28 cellular contexts compared by ENCODE assay signal in the genomic region with DNA sequence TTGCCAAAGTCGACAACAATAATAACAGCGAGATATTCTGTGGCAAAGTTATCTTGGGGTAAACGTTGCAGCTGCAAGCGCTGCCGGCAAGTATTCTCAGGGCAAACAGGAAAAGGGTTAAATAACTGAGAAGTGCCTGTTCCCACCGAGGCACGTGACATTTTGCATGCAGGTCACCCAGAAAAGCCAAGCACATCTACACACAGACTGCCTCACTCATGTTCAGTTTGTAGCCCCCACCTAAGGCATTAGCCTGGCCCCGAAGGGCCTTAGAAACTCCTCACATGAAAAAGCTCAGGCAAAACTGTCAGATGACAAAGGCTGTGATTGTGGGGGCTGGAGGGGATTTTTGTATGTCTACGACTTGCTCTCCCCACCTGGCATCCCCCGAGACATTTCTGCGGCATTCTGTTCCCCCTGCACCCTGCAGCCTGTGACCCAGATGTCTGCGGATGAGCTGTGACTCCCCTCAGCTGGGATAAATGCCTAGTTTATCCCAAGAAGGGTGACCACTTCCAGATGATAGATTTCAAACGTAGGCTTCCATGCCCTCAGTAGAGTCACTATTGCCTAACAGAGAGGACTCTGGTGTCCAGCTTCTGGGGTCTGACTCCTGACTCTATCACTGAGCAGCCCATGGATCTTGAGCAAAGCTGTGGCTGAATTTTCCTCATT.
A peak's percentile ranks its signal among the peaks of the same experiment; 100 is the strongest.
DNase-seq lines count a peak whose midpoint lies in the region; ATAC-seq and TF ChIP-seq lines count a peak whose summit lies in the region.
"Had no signal": no experiment of that assay in that cellular context is flagged by ENCODE, and none has a peak within 500 bp of the region (broad histone marks: within the 10 kb centered on the region; RNA-seq: fewer than 3 reads in every experiment).

No MANE protein-coding gene starts in this region.

- no peaks in the 10 kb centered on the region for H4K20me1 ChIP-seq in MM.1S (ENCODE audit: insufficient read depth, low read length)

- peak overlapping the region; percentile 44; the same call in 1 of the 2 replicates for H3K4me2 ChIP-seq in MM.1S (ENCODE audit: low read depth, low read length)
- H3K4me2 ChIP-seq: smooth muscle cell had no signal

- 43% methylated on average over 13 of the region's 13 CpGs for WGBS in esophagus muscularis mucosa

- H3K9me3 ChIP-seq in MM.1S (replicated peaks; ENCODE audit: insufficient read depth, low read length) (no peaks in the 10 kb centered on the region), esophagus muscularis mucosa (no peaks in the 10 kb centered on the region)
- H3K9me3 ChIP-seq: suprapubic skin had no signal

- peak; percentile 46 for ATAC-seq in GM19397 (IDR thresholded peaks at IDR 0.05; ENCODE audit: unreplicated experiment)
- ATAC-seq: activated naive CD8-positive, alpha-beta T cell treated with anti-CD3 and anti-CD28 coated beads, Interleukin-2, amount 50 U/mL, for 24 hours; foreskin keratinocyte; left lobe of liver had no signal

- H3K4me3 ChIP-seq in MM.1S (ENCODE audit: low read length) (no peak overlapping the region), esophagus muscularis mucosa (no peak overlapping the region)
- H3K4me3 ChIP-seq: smooth muscle cell, suprapubic skin had no signal

- peak overlapping the region; percentile 29; the same call in 1 of the 2 replicates for H2AFZ ChIP-seq in MM.1S (ENCODE audit: low read length)

- H3K27ac Mint-ChIP-seq in immature natural killer cell: no peak overlapping the region
- H3K27ac Mint-ChIP-seq: activated naive CD8-positive, alpha-beta T cell treated with anti-CD3 and anti-CD28 coated beads, Interleukin-2, amount 50 U/mL, for 24 hours; stimulated activated effector memory CD8-positive, alpha-beta T cell treated with anti-CD3 and anti-CD28 coated beads, Interleukin-12 subunit alpha, Interleukin-12 subunit beta, amount 100 ng/mL, for 72 hours had no signal

- H3K36me3 ChIP-seq in MM.1S (replicated peaks; ENCODE audit: insufficient read depth, low read length): no peaks in the 10 kb centered on the region
- no peaks in the 10 kb centered on the region for H3K36me3 ChIP-seq in esophagus muscularis mucosa
- H3K36me3 ChIP-seq: suprapubic skin had no signal

- TF ChIP-seq EP300 in esophagus muscularis mucosa (IDR thresholded peaks at IDR 0.05): no peak

- H3K9ac ChIP-seq in MM.1S (ENCODE audit: low read length): no peak overlapping the region

- peaks cover 0 to 3% (median 0%) of the 10 kb centered on the region in 6 donors for H3K9me3 Mint-ChIP-seq in immature natural killer cell
- H3K9me3 Mint-ChIP-seq: stimulated activated effector memory CD8-positive, alpha-beta T cell treated with anti-CD3 and anti-CD28 coated beads, Interleukin-12 subunit alpha, Interleukin-12 subunit beta, amount 100 ng/mL, for 72 hours had no signal

- H3K27ac ChIP-seq in MM.1S (ENCODE audit: low read length) (peak overlapping the region; percentile 52; the same call in 1 of the 2 replicates), esophagus muscularis mucosa (replicated peaks in 1 of 4) (no peak overlapping the region)
- H3K27ac ChIP-seq: foreskin keratinocyte, suprapubic skin had no signal

- no peaks in the 10 kb centered on the region for H3K36me3 Mint-ChIP-seq in immature natural killer cell
- H3K36me3 Mint-ChIP-seq: stimulated activated effector memory CD8-positive, alpha-beta T cell treated with anti-CD3 and anti-CD28 coated beads, Interleukin-12 subunit alpha, Interleukin-12 subunit beta, amount 100 ng/mL, for 72 hours had no signal

- H3K4me1 ChIP-seq in MM.1S (ENCODE audit: low read length): peaks cover 20% of the 10 kb centered on the region; the same call in 1 of the 2 replicates
- no peaks in the 10 kb centered on the region for H3K4me1 ChIP-seq in esophagus muscularis mucosa
- H3K4me1 ChIP-seq: foreskin keratinocyte, suprapubic skin had no signal

- H3K4me1 Mint-ChIP-seq in immature natural killer cell: no peaks in the 10 kb centered on the region
- H3K4me1 Mint-ChIP-seq: stimulated activated effector memory CD8-positive, alpha-beta T cell treated with anti-CD3 and anti-CD28 coated beads, Interleukin-12 subunit alpha, Interleukin-12 subunit beta, amount 100 ng/mL, for 72 hours had no signal

- peaks cover 6% of the 10 kb centered on the region; the same call in 1 of the 2 replicates for H3F3A ChIP-seq in MM.1S (ENCODE audit: insufficient read depth, low read length)

- H3K27me3 ChIP-seq in MM.1S (replicated peaks; ENCODE audit: insufficient read depth, low read length) (no peaks in the 10 kb centered on the region), esophagus muscularis mucosa (peaks cover 0 to 41% (median 0%) of the 10 kb centered on the region in 4 donors)

- intact Hi-C loops in esophagus muscularis mucosa (cut with DNase I): no loop called here
- intact Hi-C loops in cardiac septum (cut with DNase I): no loop called here

- TF ChIP-seq CTCF in MM.1S (IDR thresholded peaks at IDR 0.05; ENCODE audit: low read length) (no peak), esophagus muscularis mucosa (IDR thresholded peaks at IDR 0.05) (no peak)

- TF ChIP-seq POLR2A in esophagus muscularis mucosa (IDR thresholded peaks at IDR 0.05; ENCODE audit: low read depth): no peak

- H3K9me2 ChIP-seq in MM.1S (replicated peaks; ENCODE audit: insufficient read depth, low read length): no peaks in the 10 kb centered on the region

- peaks cover 0 to 4% (median 1%) of the 10 kb centered on the region in 3 donors for H3K27me3 Mint-ChIP-seq in immature natural killer cell (ENCODE audit: low read depth in 3 of 3)

- peak; percentile 14 for DNase-seq in AG08395 (ENCODE audit: low spot score)
- DNase-seq in MM.1S: peak; percentile 67
- DNase-seq in esophagus muscularis mucosa (ENCODE audit: extremely low spot score): peak; percentile 77
- no peak for DNase-seq in medulla oblongata (ENCODE audit: extremely low spot score)
- no peak for DNase-seq in immature natural killer cell
- no peak for DNase-seq in activated CD8-positive, alpha-beta memory T cell treated with anti-CD3 and anti-CD28 coated beads, Interleukin-2, amount 50 U/mL, for 4 hours
- no peak for DNase-seq in cardiac septum (ENCODE audit: low spot score)
- DNase-seq: 8988T; activated CD4-positive, alpha-beta T cell treated with anti-CD3 and anti-CD28 coated beads, Interleukin-2, amount 50 U/mL, for 48 hours; activated CD4-positive, CD25-positive, alpha-beta regulatory T cell; activated effector memory CD4-positive, alpha-beta T cell treated with anti-CD3 and anti-CD28 coated beads, Interleukin-2, amount 50 U/mL, for 16 hours; activated naive CD8-positive, alpha-beta T cell treated with anti-CD3 and anti-CD28 coated beads, Interleukin-2, amount 50 U/mL, for 24 hours; activated T-cell treated with anti-CD3 and anti-CD28 coated beads for 4 hours; AML-193; COR-L47; foreskin keratinocyte; GF-D8; Kasumi-1; mesendoderm; NCI-H1092; NCI-H187 treated with DMSO at 0.1 percent for 48 hours; SW 1271; T1000 had no signal

- no peak overlapping the region for H3K4me3 Mint-ChIP-seq in immature natural killer cell
- H3K4me3 Mint-ChIP-seq: activated naive CD8-positive, alpha-beta T cell treated with anti-CD3 and anti-CD28 coated beads, Interleukin-2, amount 50 U/mL, for 24 hours; stimulated activated effector memory CD8-positive, alpha-beta T cell treated with anti-CD3 and anti-CD28 coated beads, Interleukin-12 subunit alpha, Interleukin-12 subunit beta, amount 100 ng/mL, for 72 hours had no signal

- no peaks in the 10 kb centered on the region for H3K79me2 ChIP-seq in MM.1S (ENCODE audit: low read length)

Comparison
In these comparisons a context has a peak if more than half of its experiments do, and no peak if none do; other contexts are left out.
1. DNase-seq: peak in AG08395 (single experiment), MM.1S (single experiment) and esophagus muscularis mucosa (single experiment); none in medulla oblongata (single experiment), immature natural killer cell (0 of 3), activated CD8-positive, alpha-beta memory T cell treated with anti-CD3 and anti-CD28 coated beads, Interleukin-2, amount 50 U/mL, for 4 hours (single experiment) and cardiac septum (single experiment).